ENCODE assay signal across 24 cellular contexts in genomic region chr5:150585781-150586461, GRCh38. TPM values are rescaled to one million over a fixed set of nuclear protein-coding genes. Genes with fewer than 3 reads are reported as not detected.
DNase-seq lines count a peak whose midpoint lies in the region; ATAC-seq, FAIRE-seq and TF ChIP-seq lines count a peak whose summit lies in the region.
"Had no signal": no experiment of that assay in that cellular context is flagged by ENCODE, and none has a peak within 500 bp of the region (broad histone marks: within the 10 kb centered on the region; RNA-seq: fewer than 3 reads in every experiment).

No MANE protein-coding gene starts in this region.

- H2BK120ac ChIP-seq in trophoblast cell (ENCODE audit: insufficient read depth, low read length, poor library complexity), result peak overlapping the region; percentile 83

- no peak overlapping the region for H2AFZ ChIP-seq in trophoblast cell (ENCODE audit: insufficient read depth, low read length, poor library complexity)

- FAIRE-seq in kidney (lab: Jason Lieb, UNC), result no peak
- FAIRE-seq: colon had no signal

- peak overlapping the region; percentile 16 for H2BK5ac ChIP-seq in trophoblast cell (ENCODE audit: low read depth, low read length, poor library complexity)

- H3K27me3 ChIP-seq in RWPE2 (ENCODE audit: insufficient read depth, poor library complexity, severe bottlenecking) (no peaks in the 10 kb centered on the region), trophoblast cell (ENCODE audit: insufficient read depth, low read length) (no peaks in the 10 kb centered on the region)
- H3K27me3 ChIP-seq: heart left ventricle had no signal

- no peak overlapping the region for H3K18ac ChIP-seq in trophoblast cell (ENCODE audit: low read length)

- no peak overlapping the region for H3K9ac ChIP-seq in kidney (ENCODE audit: low read length in 2 of 2)
- H3K9ac ChIP-seq in trophoblast cell (ENCODE audit: low read length), result no peak overlapping the region

- H4K12ac ChIP-seq in trophoblast cell (ENCODE audit: low read depth, low read length), result no peak overlapping the region

- H2BK12ac ChIP-seq in trophoblast cell (ENCODE audit: low read length), result peak overlapping the region; percentile 75

- no peaks in the 10 kb centered on the region for H3K9me3 ChIP-seq in RWPE2 (ENCODE audit: severe bottlenecking)
- H3K9me3 ChIP-seq in kidney (ENCODE audit: control insufficient read depth in 1 of 2, low read length in 2 of 2), result no peaks in the 10 kb centered on the region
- H3K9me3 ChIP-seq in trophoblast cell (ENCODE audit: insufficient read depth, low read depth, low read length), result no peaks in the 10 kb centered on the region
- H3K9me3 ChIP-seq: Caco-2, heart left ventricle, thoracic aorta had no signal

- peaks cover 9% of the 10 kb centered on the region for H3K79me2 ChIP-seq in trophoblast cell (ENCODE audit: control insufficient read depth, insufficient read depth, low read length, poor library complexity)

- H3K14ac ChIP-seq in trophoblast cell (ENCODE audit: low read length), result peak overlapping the region; percentile 78

- peaks cover 42% of the 10 kb centered on the region for H3K79me1 ChIP-seq in trophoblast cell (ENCODE audit: low read length)

- TF ChIP-seq CTCF in RWPE2 (IDR thresholded peaks at IDR 0.05; ENCODE audit: poor library complexity, severe bottlenecking) (no peak), kidney (IDR thresholded peaks at IDR 0.05; ENCODE audit: borderline replicate concordance, extremely low read depth, insufficient read depth) (no peak)

- H3K23ac ChIP-seq in trophoblast cell (ENCODE audit: low read length), result no peak overlapping the region

- H4K91ac ChIP-seq in trophoblast cell (ENCODE audit: low read depth, low read length), result peak overlapping the region; percentile 41

- H3K4me2 ChIP-seq in trophoblast cell (ENCODE audit: low read length), result no peak overlapping the region

- ATAC-seq in RWPE2 (ENCODE audit: low read depth) (no peak), HG03439 (IDR thresholded peaks at IDR 0.05; ENCODE audit: unreplicated experiment) (no peak), GM18870 (IDR thresholded peaks at IDR 0.05; ENCODE audit: unreplicated experiment) (no peak)
- ATAC-seq: HCT116; stimulated activated memory B cell treated with anti-CD40 and anti-IgM and Interleukin-4, amounts not matched to agents 10 μg/mL and 1 μg/mL and 100 μg/mL, for 72 hours; WTC11 had no signal

- H3K4me3 ChIP-seq in RWPE2 (ENCODE audit: severe bottlenecking), result no peak overlapping the region
- peak overlapping the region; percentile 25 to 46 for H3K4me3 ChIP-seq in kidney (ENCODE audit: low read length in 2 of 2)
- H3K4me3 ChIP-seq in trophoblast cell (ENCODE audit: low read depth, low read length), result no peak overlapping the region
- H3K4me3 ChIP-seq: thoracic aorta had no signal

- intact Hi-C loops in kidney (cut with DNase I), result loop anchor here (10.0 kb wide), 1 partner anchor 69 kb away; no protein-coding TSS in a partner anchor

- no peak overlapping the region for H4K8ac ChIP-seq in trophoblast cell (ENCODE audit: low read depth, low read length)

- H3K4me1 ChIP-seq in RWPE2 (ENCODE audit: insufficient read depth, poor library complexity, severe bottlenecking) (no peaks in the 10 kb centered on the region), kidney (ENCODE audit: control insufficient read depth in 1 of 2, insufficient read depth in 1 of 2, low read depth in 1 of 2, low read length in 2 of 2) (peaks cover 18 to 21% of the 10 kb centered on the region in 2 donors), trophoblast cell (ENCODE audit: control insufficient read depth in 1 of 2, insufficient read depth in 2 of 2, low read length in 2 of 2) (peaks cover 20 to 33% of the 10 kb centered on the region in 2 experiments)

- H3K4ac ChIP-seq in trophoblast cell (ENCODE audit: low read depth, low read length), result peak overlapping the region; percentile 6

- H3K27ac ChIP-seq in RWPE2 (ENCODE audit: poor library complexity, severe bottlenecking), result no peak overlapping the region
- H3K27ac ChIP-seq in kidney (ENCODE audit: low read depth in 2 of 2, low read length in 2 of 2), result peak overlapping the region in 1 of 2 donors; percentile 34
- no peak overlapping the region for H3K27ac ChIP-seq in trophoblast cell (ENCODE audit: low read depth, low read length)

- no CpG with 5 or more reads among the region's 12 CpGs for WGBS in trophoblast cell (ENCODE audit: extremely low coverage, insufficient coverage, insufficient read length)

- H3K36me3 ChIP-seq in RWPE2 (ENCODE audit: low read depth) (no peaks in the 10 kb centered on the region), kidney (ENCODE audit: control insufficient read depth in 1 of 2, insufficient read depth in 2 of 2, low read length in 2 of 2) (no peaks in the 10 kb centered on the region), trophoblast cell (ENCODE audit: control insufficient read depth in 1 of 2, insufficient read depth in 2 of 2, low read length in 2 of 2) (no peaks in the 10 kb centered on the region)
- H3K36me3 ChIP-seq: heart left ventricle, thoracic aorta had no signal

- DNase-seq in HT-29 (ENCODE audit: low spot score) (peak; percentile 36), RWPE2 (ENCODE audit: low spot score) (peak; percentile 53), kidney (no peak), trophoblast cell (no peak), HuH-7.5 (ENCODE audit: low spot score) (no peak), iPS-NIHi7 (ENCODE audit: extremely low spot score) (no peak)
- DNase-seq: activated CD4-positive, alpha-beta memory T cell treated with anti-CD3 and anti-CD28 coated beads for 36 hours; activated naive CD4-positive, alpha-beta T cell treated with anti-CD3 and anti-CD28 coated beads, Interleukin-2, amount 50 U/mL, for 16 hours; activated T-cell treated with anti-CD3 and anti-CD28 coated beads for 4 hours; immature natural killer cell; mammary epithelial cell; NCI-H2029; NCI-H524 treated with DMSO at 0.1 percent for 48 hours; T-helper 2 cell had no signal

- H2AK5ac ChIP-seq in trophoblast cell (ENCODE audit: low read length), result peak overlapping the region; percentile 1

RNA-seq across cellular contexts. Expression of gene SYNPO, which starts 54.5 kb away (rescaled TPM):
- total RNA-seq in HT-29 (2014; rRNA removed; shearing (Covaris generic)), result 0.44 and 0.56 TPM in 2 replicates
- 87.6 TPM for total RNA-seq in kidney
- 46.3 TPM for polyA plus RNA-seq in kidney (ENCODE audit: insufficient read depth, low read depth, low replicate concordance)
- polyA plus RNA-seq in trophoblast cell (2013), result 52.3 and 58.9 TPM in 2 replicates
- total RNA-seq: SK-MEL-5 had no signal
- polyA plus RNA-seq: immature natural killer cell had no signal

Comparison
In these comparisons a context has a peak if more than half of its experiments do, and no peak if none do; other contexts are left out.
1. DNase-seq: peak in HT-29 (single experiment) and RWPE2 (single experiment); none in kidney (single experiment), trophoblast cell (0 of 2), HuH-7.5 (single experiment) and iPS-NIHi7 (single experiment).
2. H3K4me3 ChIP-seq: peak in kidney (2 of 2); none in RWPE2 (single experiment) and trophoblast cell (single experiment).
3. RNA of gene SYNPO, which starts 54.5 kb away (total RNA-seq): 87.6 TPM in kidney (single experiment); 0.44 to 0.56 TPM in HT-29; every median in the first group is over 10 times any median in the second.